21 cellular contexts compared by ENCODE assay signal in genomic region chr1:94559921-94560320, GRCh38. TPM values are rescaled to one million over a fixed set of nuclear protein-coding genes. Genes with fewer than 3 reads are reported as not detected.
"Had no signal": no experiment of that assay in that cellular context is flagged by ENCODE, and none has a peak within 500 bp of the region (broad histone marks: within the 10 kb centered on the region; RNA-seq: fewer than 3 reads in every experiment).

No MANE protein-coding gene starts in this region.

- H3K27me3 ChIP-seq: adrenal gland, cardiac muscle cell, foreskin keratinocyte, hepatocyte, neural progenitor cell, right atrium auricular region had no signal

- H3K4me3 ChIP-seq: adrenal gland, cardiac muscle cell, hepatocyte, lung, neural progenitor cell, prostate gland, right atrium auricular region, tibial nerve had no signal

- H3K9me3 Mint-ChIP-seq: activated CD4-positive, alpha-beta T cell treated with anti-CD3 and anti-CD28 coated beads, Interleukin-2, amount 10 ng/mL, durations not matched to agents 24 days and 14 days; dendritic cell treated with granulocyte-macrophage colony-stimulating factor and Interleukin-4, amounts not matched to agents 40 ng/mL and 50 ng/mL, for 4 days; neural progenitor cell; T-helper 1 cell treated with Interleukin-12 subunit alpha and Interleukin-12 subunit beta and Interleukin-4 antibody, amounts not matched to agents 30 μg/mL and 1 μg/mL, for 36 hours had no signal

- H3K9ac ChIP-seq: neural progenitor cell had no signal

- H3K79me2 ChIP-seq: hepatocyte had no signal

- H3K4me1 Mint-ChIP-seq: activated CD4-positive, alpha-beta T cell treated with anti-CD3 and anti-CD28 coated beads, Interleukin-2, amount 10 ng/mL, durations not matched to agents 24 days and 14 days; naive B cell had no signal

- H2AFZ ChIP-seq: hepatocyte, neural progenitor cell had no signal

- H3K27me3 Mint-ChIP-seq: activated CD4-positive, alpha-beta T cell treated with anti-CD3 and anti-CD28 coated beads, Interleukin-2, amount 10 ng/mL, durations not matched to agents 24 days and 14 days; dendritic cell treated with granulocyte-macrophage colony-stimulating factor and Interleukin-4, amounts not matched to agents 40 ng/mL and 50 ng/mL, for 4 days had no signal

- H3K4me1 ChIP-seq: adrenal gland, foreskin keratinocyte, prostate gland, right atrium auricular region had no signal

- H3K36me3 Mint-ChIP-seq: naive B cell, neural progenitor cell had no signal

- DNase-seq: activated CD4-positive, alpha-beta T cell treated with anti-CD3 and anti-CD28 coated beads, Interleukin-2, amount 10 ng/mL, durations not matched to agents 24 days and 14 days; activated CD8-positive, alpha-beta memory T cell treated with anti-CD3 and anti-CD28 coated beads, Interleukin-2, amount 50 U/mL, for 4 hours; activated CD8-positive, alpha-beta T cell treated with anti-CD3 and anti-CD28 coated beads, Interleukin-2, amount 10 ng/mL, durations not matched to agents 7 days and 5 days; activated effector memory CD4-positive, alpha-beta T cell treated with Interleukin-2 at 50 U/mL for 16 hours; activated naive CD4-positive, alpha-beta T cell treated with anti-CD3 and anti-CD28 coated beads, Interleukin-2, amount 50 U/mL, for 16 hours; activated T-cell treated with anti-CD3 and anti-CD28 coated beads, Interleukin-2, amount 50 U/mL, for 48 hours; adrenal gland; effector CD8-positive, alpha-beta T cell; foreskin keratinocyte; naive B cell; stimulated activated naive CD8-positive, alpha-beta T cell treated with anti-CD3 and anti-CD28 coated beads, Interleukin-15, Interleukin-2, amounts not matched to agents 100 U/mL and 50 U/mL, for 24 hours; substantia nigra had no signal

- H3K27ac Mint-ChIP-seq: activated CD4-positive, alpha-beta T cell treated with anti-CD3 and anti-CD28 coated beads, Interleukin-2, amount 10 ng/mL, durations not matched to agents 24 days and 14 days; activated CD8-positive, alpha-beta T cell treated with anti-CD3 and anti-CD28 coated beads, Interleukin-2, amount 10 ng/mL, durations not matched to agents 7 days and 5 days; dendritic cell treated with granulocyte-macrophage colony-stimulating factor and Interleukin-4, amounts not matched to agents 40 ng/mL and 50 ng/mL, for 4 days; neural progenitor cell; T-helper 1 cell treated with Interleukin-12 subunit alpha and Interleukin-12 subunit beta and Interleukin-4 antibody, amounts not matched to agents 30 μg/mL and 1 μg/mL, for 36 hours had no signal

- H3K4me3 Mint-ChIP-seq: activated CD4-positive, alpha-beta T cell treated with anti-CD3 and anti-CD28 coated beads, Interleukin-2, amount 10 ng/mL, durations not matched to agents 24 days and 14 days; activated CD8-positive, alpha-beta T cell treated with anti-CD3 and anti-CD28 coated beads, Interleukin-2, amount 10 ng/mL, durations not matched to agents 7 days and 5 days; dendritic cell treated with granulocyte-macrophage colony-stimulating factor and Interleukin-4, amounts not matched to agents 40 ng/mL and 50 ng/mL, for 4 days; naive B cell; neural progenitor cell; T-helper 1 cell treated with Interleukin-12 subunit alpha and Interleukin-12 subunit beta and Interleukin-4 antibody, amounts not matched to agents 30 μg/mL and 1 μg/mL, for 36 hours had no signal

- H3K27ac ChIP-seq: adrenal gland, cardiac muscle cell, foreskin keratinocyte, hepatocyte, neural progenitor cell, prostate gland, right atrium auricular region, tibial nerve had no signal

- H3K9me3 ChIP-seq: adrenal gland, prostate gland, right atrium auricular region, tibial nerve had no signal

- H3K4me2 ChIP-seq: hepatocyte, neural progenitor cell had no signal

- H3K36me3 ChIP-seq: adrenal gland, cardiac muscle cell, neural progenitor cell, prostate gland, right atrium auricular region, tibial nerve had no signal

- ATAC-seq: activated CD8-positive, alpha-beta T cell treated with anti-CD3 and anti-CD28 coated beads, Interleukin-2, amount 10 ng/mL, durations not matched to agents 7 days and 5 days; stimulated activated naive CD8-positive, alpha-beta T cell treated with anti-CD3 and anti-CD28 coated beads, Interleukin-15, Interleukin-2, amounts not matched to agents 100 U/mL and 50 U/mL, for 24 hours had no signal

RNA-seq across cellular contexts. Expression of gene F3, which starts 18.4 kb away (rescaled TPM):
- total RNA-seq: activated CD8-positive, alpha-beta T cell treated with anti-CD3 and anti-CD28 coated beads, Interleukin-2, amount 10 ng/mL, durations not matched to agents 7 days and 5 days had no signal
